26 cellular contexts compared by ENCODE assay signal in the genomic region with DNA sequence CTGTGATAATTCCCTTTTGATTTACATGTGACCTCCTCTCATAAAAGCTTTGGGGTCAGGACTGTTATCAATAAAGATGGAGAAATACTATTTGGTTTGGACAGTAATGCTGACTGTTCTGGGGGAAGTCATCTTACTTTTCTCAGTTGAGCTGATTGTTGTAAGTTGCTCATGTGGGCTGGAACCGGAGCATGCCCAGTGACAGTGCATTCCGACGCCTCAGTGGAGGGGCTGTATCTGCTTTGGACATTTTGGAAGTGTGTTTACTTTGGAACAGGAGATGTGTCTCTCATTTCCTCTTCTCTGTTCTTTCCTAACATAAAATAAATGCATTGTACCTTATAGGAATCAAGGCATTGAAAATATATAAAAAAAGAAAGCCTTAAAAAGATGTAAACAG.
"Had no signal": no experiment of that assay in that cellular context is flagged by ENCODE, and none has a peak within 500 bp of the region (broad histone marks: within the 10 kb centered on the region; RNA-seq: fewer than 3 reads in every experiment).

No MANE protein-coding gene starts in this region.

- H3K27ac Mint-ChIP-seq: activated B cell treated with CpG ODN at 0.5 μM for 24 hours; activated CD8-positive, alpha-beta T cell treated with anti-CD3 and anti-CD28 coated beads for 36 hours; activated naive CD8-positive, alpha-beta T cell treated with anti-CD3 and anti-CD28 coated beads, Interleukin-2, amount 50 U/mL, for 24 hours; activated T-helper 2 cell treated with anti-CD3 and anti-CD28 coated beads, Interferon-gamma antibody, Interleukin-2, Interleukin-4, amounts not matched to agents 10 μg/mL and 5 μg/mL and 100 μg/mL, durations not matched to agents 14 hours and 24 hours and 36 hours; endodermal cell; T-helper 2 cell treated with Interferon-gamma antibody and Interleukin-4, amounts not matched to agents 5 μg/mL and 100 μg/mL, for 36 hours had no signal

- H3K4me3 ChIP-seq: cardiac muscle cell, coronary artery, esophagus squamous epithelium, right atrium auricular region, suprapubic skin, tibial artery had no signal

- H3K27me3 ChIP-seq: cardiac muscle cell, esophagus squamous epithelium, right atrium auricular region, suprapubic skin, tibial artery had no signal

- H3K9me3 ChIP-seq: esophagus squamous epithelium, right atrium auricular region, suprapubic skin, tibial artery had no signal

- H3K27ac ChIP-seq: cardiac muscle cell, coronary artery, esophagus squamous epithelium, right atrium auricular region, suprapubic skin, tibial artery had no signal

- H3K4me3 Mint-ChIP-seq: activated B cell treated with CpG ODN at 0.5 μM for 24 hours; activated CD8-positive, alpha-beta T cell treated with anti-CD3 and anti-CD28 coated beads for 36 hours; activated naive CD4-positive, alpha-beta T cell treated with anti-CD3 and anti-CD28 coated beads, Interleukin-2, amount 50 U/mL, for 24 hours; activated naive CD8-positive, alpha-beta T cell treated with anti-CD3 and anti-CD28 coated beads, Interleukin-2, amount 50 U/mL, for 24 hours; activated T-cell treated with anti-CD3 and anti-CD28 coated beads, Interleukin-2, amount 50 U/mL, for 4 hours; endodermal cell; neural crest cell; T-helper 2 cell treated with Interferon-gamma antibody and Interleukin-4, amounts not matched to agents 5 μg/mL and 100 μg/mL, for 36 hours had no signal

- H3K9me3 Mint-ChIP-seq: activated B cell treated with CpG ODN at 0.5 μM for 24 hours; activated CD8-positive, alpha-beta T cell treated with anti-CD3 and anti-CD28 coated beads for 36 hours; activated naive CD4-positive, alpha-beta T cell treated with anti-CD3 and anti-CD28 coated beads, Interleukin-2, amount 50 U/mL, for 24 hours; activated naive CD8-positive, alpha-beta T cell treated with anti-CD3 and anti-CD28 coated beads, Interleukin-2, amount 50 U/mL, for 24 hours; activated T-cell treated with anti-CD3 and anti-CD28 coated beads, Interleukin-2, amount 50 U/mL, for 4 hours; activated T-helper 2 cell treated with anti-CD3 and anti-CD28 coated beads, Interferon-gamma antibody, Interleukin-2, Interleukin-4, amounts not matched to agents 10 μg/mL and 5 μg/mL and 100 μg/mL, durations not matched to agents 14 hours and 24 hours and 36 hours; endodermal cell; naive B cell; neural crest cell; T-helper 2 cell treated with Interferon-gamma antibody and Interleukin-4, amounts not matched to agents 5 μg/mL and 100 μg/mL, for 36 hours had no signal

- ATAC-seq: activated CD8-positive, alpha-beta T cell treated with anti-CD3 and anti-CD28 coated beads for 36 hours; activated naive CD8-positive, alpha-beta T cell treated with anti-CD3 and anti-CD28 coated beads, Interleukin-2, amount 50 U/mL, for 24 hours; activated T-cell treated with anti-CD3 and anti-CD28 coated beads, Interleukin-2, amount 50 U/mL, for 4 hours; left ventricle myocardium superior had no signal

- H3K27me3 Mint-ChIP-seq: activated B cell treated with CpG ODN at 0.5 μM for 24 hours; activated CD8-positive, alpha-beta T cell treated with anti-CD3 and anti-CD28 coated beads for 36 hours; activated naive CD4-positive, alpha-beta T cell treated with anti-CD3 and anti-CD28 coated beads, Interleukin-2, amount 50 U/mL, for 24 hours; activated naive CD8-positive, alpha-beta T cell treated with anti-CD3 and anti-CD28 coated beads, Interleukin-2, amount 50 U/mL, for 24 hours; naive B cell had no signal

- DNase-seq: activated B cell treated with CpG ODN at 0.5 μM for 24 hours; activated CD4-positive, alpha-beta T cell treated with anti-CD3 and anti-CD28 coated beads, Interleukin-2, amount 50 U/mL, for 1 hour; activated CD8-positive, alpha-beta T cell treated with anti-CD3 and anti-CD28 coated beads for 36 hours; activated naive CD8-positive, alpha-beta T cell treated with anti-CD3 and anti-CD28 coated beads, Interleukin-2, amount 50 U/mL, for 24 hours; activated T-cell treated with anti-CD3 and anti-CD28 coated beads, Interleukin-2, amount 50 U/mL, for 4 hours; amygdala; cerebellar nuclear complex; endodermal cell; esophagus squamous epithelium; islet precursor cell; left ventricle myocardium superior; naive B cell; occipital lobe; stimulated activated CD4-positive, alpha-beta T cell treated with anti-CD3 and anti-CD28 coated beads, Interleukin-15, amount 100 ng/mL, for 24 hours; stimulated activated CD4-positive, alpha-beta T cell treated with anti-CD3 and anti-CD28 coated beads, Interleukin-2, amount 100 ng/mL, for 24 hours; stimulated activated naive CD4-positive, alpha-beta T cell; T-helper 1 cell; tibial artery had no signal
